In the genomic region with DNA sequence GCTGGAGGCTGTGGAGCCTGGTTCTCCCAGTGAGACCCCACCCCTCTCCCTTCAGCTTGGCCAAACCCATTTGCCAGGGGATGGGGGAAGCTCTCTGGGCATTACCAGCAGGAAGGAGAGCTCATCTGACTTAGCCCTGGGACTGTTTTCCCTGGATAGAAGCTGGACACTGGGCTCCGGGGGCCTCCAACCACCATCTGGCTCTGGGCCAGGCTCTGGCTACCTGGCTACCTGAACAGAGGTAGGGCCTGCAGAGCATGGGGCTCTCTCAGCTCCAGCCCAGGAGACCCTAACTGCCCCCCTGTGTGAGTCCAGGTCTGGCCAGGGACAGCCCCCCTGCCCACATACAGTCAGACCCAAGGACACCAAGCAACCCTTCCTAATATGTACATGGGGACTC, we compare ENCODE assay signal across 2 cellular contexts.
TF ChIP-seq lines count a peak whose summit lies in the region.

No MANE protein-coding gene starts in this region.

TF ChIP-seq in H1, 55 proteins besides CTCF, POLR2A, EP300 and RAD21:
- no peak for TF ChIP-seq CBX5 (IDR thresholded peaks at IDR 0.05; ENCODE audit: low read depth, low read length)
- no peak for TF ChIP-seq SAP30 (IDR thresholded peaks at IDR 0.05; ENCODE audit: insufficient read depth, insufficient replicate concordance, low read length)
- TF ChIP-seq SP1 (IDR thresholded peaks at IDR 0.05; ENCODE audit: low read depth, low read length), result no peak
TF ChIP-seq in H1: peak in this region for 0.

TF ChIP-seq in HepG2, 621 proteins besides CTCF, POLR2A, EP300 and RAD21:
- 0 out of 2 replicates have a peak, but pooled peaks have one; percentile 21 for TF ChIP-seq ZNF598 (CRISPR knock-in tag; IDR thresholded peaks at IDR 0.05; ENCODE audit: borderline replicate concordance)
- peak; percentile 94; the same call in 1 of the 2 replicates for TF ChIP-seq ZNF792 (CRISPR knock-in tag; IDR thresholded peaks at IDR 0.05)
- TF ChIP-seq, protein P1, sequence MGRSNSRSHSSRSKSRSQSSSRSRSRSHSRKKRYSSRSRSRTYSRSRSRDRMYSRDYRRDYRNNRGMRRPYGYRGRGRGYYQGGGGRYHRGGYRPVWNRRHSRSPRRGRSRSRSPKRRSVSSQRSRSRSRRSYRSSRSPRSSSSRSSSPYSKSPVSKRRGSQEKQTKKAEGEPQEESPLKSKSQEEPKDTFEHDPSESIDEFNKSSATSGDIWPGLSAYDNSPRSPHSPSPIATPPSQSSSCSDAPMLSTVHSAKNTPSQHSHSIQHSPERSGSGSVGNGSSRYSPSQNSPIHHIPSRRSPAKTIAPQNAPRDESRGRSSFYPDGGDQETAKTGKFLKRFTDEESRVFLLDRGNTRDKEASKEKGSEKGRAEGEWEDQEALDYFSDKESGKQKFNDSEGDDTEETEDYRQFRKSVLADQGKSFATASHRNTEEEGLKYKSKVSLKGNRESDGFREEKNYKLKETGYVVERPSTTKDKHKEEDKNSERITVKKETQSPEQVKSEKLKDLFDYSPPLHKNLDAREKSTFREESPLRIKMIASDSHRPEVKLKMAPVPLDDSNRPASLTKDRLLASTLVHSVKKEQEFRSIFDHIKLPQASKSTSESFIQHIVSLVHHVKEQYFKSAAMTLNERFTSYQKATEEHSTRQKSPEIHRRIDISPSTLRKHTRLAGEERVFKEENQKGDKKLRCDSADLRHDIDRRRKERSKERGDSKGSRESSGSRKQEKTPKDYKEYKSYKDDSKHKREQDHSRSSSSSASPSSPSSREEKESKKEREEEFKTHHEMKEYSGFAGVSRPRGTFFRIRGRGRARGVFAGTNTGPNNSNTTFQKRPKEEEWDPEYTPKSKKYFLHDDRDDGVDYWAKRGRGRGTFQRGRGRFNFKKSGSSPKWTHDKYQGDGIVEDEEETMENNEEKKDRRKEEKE (IDR thresholded peaks at IDR 0.05), result no peak
- TF ChIP-seq, protein P2, sequence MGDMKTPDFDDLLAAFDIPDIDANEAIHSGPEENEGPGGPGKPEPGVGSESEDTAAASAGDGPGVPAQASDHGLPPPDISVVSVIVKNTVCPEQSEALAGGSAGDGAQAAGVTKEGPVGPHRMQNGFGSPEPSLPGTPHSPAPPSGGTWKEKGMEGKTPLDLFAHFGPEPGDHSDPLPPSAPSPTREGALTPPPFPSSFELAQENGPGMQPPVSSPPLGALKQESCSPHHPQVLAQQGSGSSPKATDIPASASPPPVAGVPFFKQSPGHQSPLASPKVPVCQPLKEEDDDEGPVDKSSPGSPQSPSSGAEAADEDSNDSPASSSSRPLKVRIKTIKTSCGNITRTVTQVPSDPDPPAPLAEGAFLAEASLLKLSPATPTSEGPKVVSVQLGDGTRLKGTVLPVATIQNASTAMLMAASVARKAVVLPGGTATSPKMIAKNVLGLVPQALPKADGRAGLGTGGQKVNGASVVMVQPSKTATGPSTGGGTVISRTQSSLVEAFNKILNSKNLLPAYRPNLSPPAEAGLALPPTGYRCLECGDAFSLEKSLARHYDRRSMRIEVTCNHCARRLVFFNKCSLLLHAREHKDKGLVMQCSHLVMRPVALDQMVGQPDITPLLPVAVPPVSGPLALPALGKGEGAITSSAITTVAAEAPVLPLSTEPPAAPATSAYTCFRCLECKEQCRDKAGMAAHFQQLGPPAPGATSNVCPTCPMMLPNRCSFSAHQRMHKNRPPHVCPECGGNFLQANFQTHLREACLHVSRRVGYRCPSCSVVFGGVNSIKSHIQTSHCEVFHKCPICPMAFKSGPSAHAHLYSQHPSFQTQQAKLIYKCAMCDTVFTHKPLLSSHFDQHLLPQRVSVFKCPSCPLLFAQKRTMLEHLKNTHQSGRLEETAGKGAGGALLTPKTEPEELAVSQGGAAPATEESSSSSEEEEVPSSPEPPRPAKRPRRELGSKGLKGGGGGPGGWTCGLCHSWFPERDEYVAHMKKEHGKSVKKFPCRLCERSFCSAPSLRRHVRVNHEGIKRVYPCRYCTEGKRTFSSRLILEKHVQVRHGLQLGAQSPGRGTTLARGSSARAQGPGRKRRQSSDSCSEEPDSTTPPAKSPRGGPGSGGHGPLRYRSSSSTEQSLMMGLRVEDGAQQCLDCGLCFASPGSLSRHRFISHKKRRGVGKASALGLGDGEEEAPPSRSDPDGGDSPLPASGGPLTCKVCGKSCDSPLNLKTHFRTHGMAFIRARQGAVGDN (CRISPR knock-in tag; IDR thresholded peaks at IDR 0.05), result 0 out of 2 replicates have a peak, but pooled peaks have one; percentile 0
- TF ChIP-seq, protein P3, sequence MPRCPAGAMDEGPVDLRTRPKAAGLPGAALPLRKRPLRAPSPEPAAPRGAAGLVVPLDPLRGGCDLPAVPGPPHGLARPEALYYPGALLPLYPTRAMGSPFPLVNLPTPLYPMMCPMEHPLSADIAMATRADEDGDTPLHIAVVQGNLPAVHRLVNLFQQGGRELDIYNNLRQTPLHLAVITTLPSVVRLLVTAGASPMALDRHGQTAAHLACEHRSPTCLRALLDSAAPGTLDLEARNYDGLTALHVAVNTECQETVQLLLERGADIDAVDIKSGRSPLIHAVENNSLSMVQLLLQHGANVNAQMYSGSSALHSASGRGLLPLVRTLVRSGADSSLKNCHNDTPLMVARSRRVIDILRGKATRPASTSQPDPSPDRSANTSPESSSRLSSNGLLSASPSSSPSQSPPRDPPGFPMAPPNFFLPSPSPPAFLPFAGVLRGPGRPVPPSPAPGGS (CRISPR knock-in tag; IDR thresholded peaks at IDR 0.05), result no peak
- TF ChIP-seq TBX2 (CRISPR knock-in tag; IDR thresholded peaks at IDR 0.05; ENCODE audit: borderline replicate concordance), result no peak
- TF ChIP-seq, protein P4, sequence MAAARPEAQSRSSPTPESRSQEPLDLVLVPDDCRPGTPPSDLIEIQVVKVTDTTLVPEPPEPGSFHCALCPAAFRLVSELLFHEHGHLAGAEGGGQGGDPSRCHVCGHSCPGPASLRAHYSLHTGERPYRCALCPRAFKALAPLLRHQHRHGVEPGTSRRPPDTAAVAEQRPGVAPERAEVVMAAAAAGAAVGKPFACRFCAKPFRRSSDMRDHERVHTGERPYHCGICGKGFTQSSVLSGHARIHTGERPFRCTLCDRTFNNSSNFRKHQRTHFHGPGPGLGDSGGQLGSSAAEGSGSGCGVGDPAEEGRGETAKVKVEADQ (CRISPR knock-in tag; IDR thresholded peaks at IDR 0.05; ENCODE audit: borderline replicate concordance), result 0 out of 2 replicates have a peak, but pooled peaks have one; percentile 29
- TF ChIP-seq ZNF501 (CRISPR knock-in tag; IDR thresholded peaks at IDR 0.05), result 0 out of 2 replicates have a peak, but pooled peaks have one; percentile 8
- no peak for TF ChIP-seq ZNF431 (CRISPR knock-in tag; IDR thresholded peaks at IDR 0.05; ENCODE audit: borderline replicate concordance, low read depth)
TF ChIP-seq in HepG2: peak in this region for 5.
